Comparison of ENCODE assay signal across 6 cellular contexts in the genomic region with DNA sequence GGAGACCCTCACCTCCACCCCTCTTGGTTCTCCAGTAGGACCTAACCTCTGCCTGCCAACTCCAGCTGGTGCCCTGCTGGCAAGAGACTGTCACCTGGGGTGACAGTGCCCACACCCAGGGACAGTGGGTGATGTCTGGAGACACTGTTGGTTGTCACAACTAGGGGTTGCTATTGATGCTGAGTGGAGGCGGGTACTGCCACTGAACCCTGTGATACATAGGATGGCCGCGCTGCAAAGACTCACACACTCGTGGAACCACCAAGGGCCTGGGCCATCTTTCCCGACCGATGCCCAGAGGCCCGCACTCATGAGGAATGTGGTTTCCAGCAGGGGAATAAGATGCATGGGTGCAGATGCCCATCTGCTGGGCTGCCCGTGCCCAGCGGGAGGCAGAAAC.
"Had no signal": no experiment of that assay in that cellular context is flagged by ENCODE, and none has a peak within 500 bp of the region (broad histone marks: within the 10 kb centered on the region; RNA-seq: fewer than 3 reads in every experiment).

No MANE protein-coding gene starts in this region.

- H2AFZ ChIP-seq: GM23338 had no signal

- H3K27ac Mint-ChIP-seq: GM23338 had no signal

- H3K9me3 Mint-ChIP-seq: GM23338, H9 had no signal

- ATAC-seq: GM23338, K562 had no signal

- DNase-seq: H9, HCEC 1CT, IMR-90, KG1 had no signal

- H3K4me3 ChIP-seq: GM23338, K562 had no signal

- H3K4me2 ChIP-seq: GM23338 had no signal

- H3K4me3 Mint-ChIP-seq: GM23338, H9 had no signal
